ENCODE assay signal across 10 cellular contexts in the genomic region with DNA sequence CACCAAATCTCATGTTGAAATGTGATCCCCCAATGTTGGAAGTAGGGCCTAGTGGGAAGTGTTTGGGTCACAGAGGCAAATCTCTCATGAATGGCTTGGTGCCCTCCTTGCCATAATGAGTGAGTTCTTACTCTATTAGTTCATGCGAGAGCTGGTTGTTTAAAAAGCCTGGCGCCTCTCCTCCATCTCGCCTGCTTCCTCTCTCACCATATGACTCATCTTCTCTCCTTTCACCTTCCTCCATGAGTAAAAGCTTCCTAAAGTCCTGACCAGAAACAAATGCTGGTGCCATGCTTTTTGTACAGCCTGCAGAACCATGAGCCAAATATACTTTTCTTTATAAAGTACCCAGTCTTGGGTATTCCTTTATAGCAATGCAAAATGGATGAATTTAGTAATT.
A peak's percentile ranks its signal among the peaks of the same experiment; 100 is the strongest.
DNase-seq lines count a peak whose midpoint lies in the region; ATAC-seq, FAIRE-seq and TF ChIP-seq lines count a peak whose summit lies in the region.
"Had no signal": no experiment of that assay in that cellular context is flagged by ENCODE, and none has a peak within 500 bp of the region (broad histone marks: within the 10 kb centered on the region; RNA-seq: fewer than 3 reads in every experiment).

No MANE protein-coding gene starts in this region.

- peak; percentile 10 for DNase-seq in ACHN
- no peak for DNase-seq in H54 (ENCODE audit: insufficient read length, low spot score)
- peak; percentile 62 for DNase-seq in SW480 (ENCODE audit: low spot score)
- peak; percentile 67 for DNase-seq in fibroblast of pulmonary artery (ENCODE audit: low read depth)
- DNase-seq in NAMALWA (ENCODE audit: low spot score): no peak
- no peak for DNase-seq in putamen (ENCODE audit: low spot score)

- in situ Hi-C loops in ACHN (cut with HindIII; ENCODE audit: low pct_ligation_motif_present, low pct_unique_long_range_greater_than_20kb, low sequenced_read_pairs): loop anchor here (25.0 kb wide), 1 partner anchor 138 kb away; no protein-coding TSS in a partner anchor

- TF ChIP-seq CTCF in fibroblast of pulmonary artery (IDR thresholded peaks at IDR 0.05; ENCODE audit: low read length, missing control alignments): no peak

- no peak overlapping the region for H3K4me3 ChIP-seq in fibroblast of pulmonary artery (replicated peaks; ENCODE audit: low read depth, low read length)
- H3K4me3 ChIP-seq: coronary artery had no signal

- ATAC-seq in HG03045 (IDR thresholded peaks at IDR 0.05; ENCODE audit: unreplicated experiment) (no peak), GM21786 (IDR thresholded peaks at IDR 0.05; ENCODE audit: unreplicated experiment) (no peak)

- FAIRE-seq in H54 (lab: Jason Lieb, UNC): peak; percentile 84
- FAIRE-seq: GM12892 had no signal

- no peak for TF ChIP-seq POLR2A in H54 (IDR thresholded peaks at IDR 0.05; ENCODE audit: low read depth, low read length)

Comparison
In these comparisons a context has a peak if more than half of its experiments do, and no peak if none do; other contexts are left out.
1. DNase-seq: peak in ACHN (single experiment), SW480 (single experiment) and fibroblast of pulmonary artery (single experiment); none in H54 (single experiment), NAMALWA (single experiment) and putamen (single experiment).